ENCODE assay signal across 6 cellular contexts in the genomic region with DNA sequence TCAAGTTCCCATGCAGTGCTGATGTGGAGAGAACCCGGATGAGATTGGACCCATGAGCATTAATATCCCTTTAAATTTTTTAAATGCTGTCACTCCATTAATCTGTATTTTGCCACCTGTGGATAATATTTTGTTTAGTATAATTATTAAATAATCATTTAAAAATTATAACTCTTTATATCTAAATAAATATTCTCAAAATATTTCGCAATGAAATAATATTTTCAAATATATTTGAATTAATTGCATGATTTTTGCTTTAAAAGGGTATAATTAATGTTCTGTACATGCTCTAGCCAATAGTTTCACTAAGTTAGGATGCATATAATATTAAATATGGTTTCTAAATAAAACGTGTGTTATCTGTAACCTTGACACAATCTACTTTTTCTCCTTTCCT.
"Had no signal": no experiment of that assay in that cellular context is flagged by ENCODE, and none has a peak within 500 bp of the region (broad histone marks: within the 10 kb centered on the region; RNA-seq: fewer than 3 reads in every experiment).

No MANE protein-coding gene starts in this region.

- H2AFZ ChIP-seq: GM23338 had no signal

- DNase-seq: H9, HCEC 1CT, KBM-7 had no signal

- ATAC-seq: GM23338, HepG2 had no signal

- H3K4me3 ChIP-seq: GM23338 had no signal

- H3K4me2 ChIP-seq: GM23338 had no signal

- H3K27ac ChIP-seq: HL-60 had no signal
